17 cellular contexts compared by ENCODE assay signal in genomic region chrX:48514868-48515460, GRCh38. TPM values are rescaled to one million over a fixed set of nuclear protein-coding genes. Genes with fewer than 3 reads are reported as not detected.
DNase-seq lines count a peak whose midpoint lies in the region; ATAC-seq, FAIRE-seq and TF ChIP-seq lines count a peak whose summit lies in the region.
"Had no signal": no experiment of that assay in that cellular context is flagged by ENCODE, and none has a peak within 500 bp of the region (broad histone marks: within the 10 kb centered on the region; RNA-seq: fewer than 3 reads in every experiment).

No MANE protein-coding gene starts in this region.

- H3K27ac ChIP-seq in HepG2 (ENCODE audit: extremely low read length, insufficient read depth, low read length), result no peak overlapping the region
- H3K27ac ChIP-seq in right lobe of liver, result no peak overlapping the region
- no peak overlapping the region for H3K27ac ChIP-seq in kidney (ENCODE audit: low read depth in 2 of 2, low read length in 2 of 2)
- no peak overlapping the region for H3K27ac ChIP-seq in gastroesophageal sphincter
- H3K27ac ChIP-seq: BLaER1 had no signal

- H3K4me1 Mint-ChIP-seq in T-helper 1 cell treated with Interleukin-12 subunit alpha and Interleukin-12 subunit beta and Interleukin-4 antibody, amounts not matched to agents 30 μg/mL and 1 μg/mL, for 36 hours (ENCODE audit: low read depth), result peaks cover 18% of the 10 kb centered on the region

- no peaks in the 10 kb centered on the region for H3K27me3 ChIP-seq in HepG2 (ENCODE audit: control insufficient read depth in 1 of 2, insufficient read depth in 2 of 2, low read length in 2 of 2)
- no peaks in the 10 kb centered on the region for H3K27me3 ChIP-seq in right lobe of liver
- no peaks in the 10 kb centered on the region for H3K27me3 ChIP-seq in gastroesophageal sphincter

- POLR2A ChIA-PET in HepG2 (lab: Yijun Ruan, JAX), result no interaction called here

- DNase-seq in T-helper 1 cell (no peak), HepG2 (ENCODE audit: low spot score) (no peak), right lobe of liver (no peak), kidney (peak; percentile 7), LoVo (ENCODE audit: low spot score) (no peak), frontal cortex (ENCODE audit: low spot score in 2 of 2) (no peak)
- DNase-seq: 8988T; CD4-positive, alpha-beta memory T cell; DMS79 treated with DMSO at 0.1 percent for 48 hours; GF-D8; GOT3; H7 had no signal

- CTCF ChIA-PET in HepG2 (lab: Yijun Ruan, JAX; ENCODE audit: low intra/inter-chr PET ratio, low total read pairs), result no interaction called here

- H3K27ac Mint-ChIP-seq in T-helper 1 cell treated with Interleukin-12 subunit alpha and Interleukin-12 subunit beta and Interleukin-4 antibody, amounts not matched to agents 30 μg/mL and 1 μg/mL, for 36 hours, result peak overlapping the region; percentile 26

- no peaks in the 10 kb centered on the region for H3K79me2 ChIP-seq in HepG2 (ENCODE audit: insufficient read depth, low read length)

- FAIRE-seq in HepG2 (lab: Jason Lieb, UNC) (no peak), kidney (lab: Jason Lieb, UNC) (no peak), frontal cortex (lab: Jason Lieb, UNC) (no peak)

- no peak for TF ChIP-seq POLR2A in HepG2 (IDR thresholded peaks at IDR 0.05; ENCODE audit: insufficient read depth in 1 of 2, low read depth in 2 of 2, low read length in 2 of 2)
- TF ChIP-seq POLR2A in right lobe of liver (IDR thresholded peaks at IDR 0.05), result no peak
- no peak for TF ChIP-seq POLR2A in gastroesophageal sphincter (IDR thresholded peaks at IDR 0.05)

- H3K4me3 ChIP-seq in HepG2 (replicated peaks in 1 of 3; ENCODE audit: insufficient read depth in 1 of 3, low read depth in 2 of 3, low read length in 3 of 3) (no peak overlapping the region), right lobe of liver (no peak overlapping the region), kidney (ENCODE audit: low read length in 2 of 2) (no peak overlapping the region), gastroesophageal sphincter (no peak overlapping the region)
- H3K4me3 ChIP-seq: BLaER1 had no signal

- no peak for TF ChIP-seq EP300 in HepG2 (IDR thresholded peaks at IDR 0.05; ENCODE audit: low read depth in 2 of 2, low read length in 2 of 2)
- no peak for TF ChIP-seq EP300 in HepG2 (CRISPR knock-in tag; IDR thresholded peaks at IDR 0.05; ENCODE audit: borderline replicate concordance)
- TF ChIP-seq EP300 in gastroesophageal sphincter (IDR thresholded peaks at IDR 0.05), result no peak

- H3K9me3 ChIP-seq in HepG2 (ENCODE audit: low read length), result no peaks in the 10 kb centered on the region
- H3K9me3 ChIP-seq in right lobe of liver, result no peaks in the 10 kb centered on the region
- H3K9me3 ChIP-seq in kidney (ENCODE audit: control insufficient read depth in 1 of 2, low read length in 2 of 2), result no peaks in the 10 kb centered on the region
- no peaks in the 10 kb centered on the region for H3K9me3 ChIP-seq in gastroesophageal sphincter
- H3K9me3 ChIP-seq: BLaER1 had no signal

- H3K36me3 ChIP-seq in HepG2 (replicated peaks in 1 of 2; ENCODE audit: control insufficient read depth in 1 of 2, insufficient read depth in 2 of 2, low read length in 2 of 2) (no peaks in the 10 kb centered on the region), right lobe of liver (no peaks in the 10 kb centered on the region), kidney (ENCODE audit: control insufficient read depth in 1 of 2, insufficient read depth in 2 of 2, low read length in 2 of 2) (no peaks in the 10 kb centered on the region), gastroesophageal sphincter (peaks cover 0 to 36% of the 10 kb centered on the region in 2 donors)

- H3K4me3 Mint-ChIP-seq in T-helper 1 cell treated with Interleukin-12 subunit alpha and Interleukin-12 subunit beta and Interleukin-4 antibody, amounts not matched to agents 30 μg/mL and 1 μg/mL, for 36 hours, result no peak overlapping the region
- H3K4me3 Mint-ChIP-seq: CD14-positive monocyte; CD4-positive, alpha-beta memory T cell had no signal

- in situ Hi-C loops in HepG2 (cut with HindIII; ENCODE audit: extremely low pct_ligation_motif_present, low pct_unique_long_range_greater_than_20kb), result no loop called here

- H2AFZ ChIP-seq in HepG2 (ENCODE audit: low read length), result no peak overlapping the region

- H3K9ac ChIP-seq in HepG2 (ENCODE audit: insufficient read depth, low read depth, low read length), result no peak overlapping the region
- no peak overlapping the region for H3K9ac ChIP-seq in kidney (ENCODE audit: low read length in 2 of 2)
- H3K9ac ChIP-seq: BLaER1 had no signal

- no peak for TF ChIP-seq RAD21 in HepG2 (CRISPR knock-in tag; IDR thresholded peaks at IDR 0.05)

- intact Hi-C loops in HepG2 (cut with micrococcal nuclease; ENCODE audit: unreplicated experiment) (no loop called here), right lobe of liver (cut with DNase I) (no loop called here), kidney (cut with DNase I) (no loop called here)

- no TSS peak for BruUV-seq in HepG2 (replicated peaks; lab: Mats Ljungman, UMichigan)

- H3K9me3 Mint-ChIP-seq in T-helper 1 cell treated with Interleukin-12 subunit alpha and Interleukin-12 subunit beta and Interleukin-4 antibody, amounts not matched to agents 30 μg/mL and 1 μg/mL, for 36 hours, result no peaks in the 10 kb centered on the region
- H3K9me3 Mint-ChIP-seq: CD14-positive monocyte had no signal

- H3K4me2 ChIP-seq in HepG2 (ENCODE audit: low read depth, low read length), result no peak overlapping the region
- H3K4me2 ChIP-seq: BLaER1 had no signal

- ATAC-seq in HepG2 (peak; percentile 33; the same call in 2 of the 3 replicates), right lobe of liver (no peak), gastroesophageal sphincter (no peak)
- ATAC-seq: HCT116 had no signal

- H3K27me3 Mint-ChIP-seq in T-helper 1 cell treated with Interleukin-12 subunit alpha and Interleukin-12 subunit beta and Interleukin-4 antibody, amounts not matched to agents 30 μg/mL and 1 μg/mL, for 36 hours (ENCODE audit: low read depth), result no peaks in the 10 kb centered on the region
- H3K27me3 Mint-ChIP-seq: CD4-positive, alpha-beta memory T cell had no signal

- 69% methylated on average over 7 of the region's 9 CpGs for WGBS in HepG2 (ENCODE audit: low lambda C conversion rate)
- 74% methylated on average over 7 of the region's 9 CpGs for WGBS in right lobe of liver (ENCODE audit: insufficient coverage, low coverage, low lambda C conversion rate, missing lambda C conversion rate)
- 95 to 100% methylated on average over 6 to 8 of the region's 9 CpGs for WGBS in gastroesophageal sphincter (ENCODE audit: low coverage in 1 of 2), 2 donors

- H3K4me1 ChIP-seq in HepG2 (ENCODE audit: insufficient read depth, low read length), result no peaks in the 10 kb centered on the region
- H3K4me1 ChIP-seq in right lobe of liver, result no peaks in the 10 kb centered on the region
- no peaks in the 10 kb centered on the region for H3K4me1 ChIP-seq in kidney (ENCODE audit: control insufficient read depth in 1 of 2, insufficient read depth in 1 of 2, low read depth in 1 of 2, low read length in 2 of 2)
- H3K4me1 ChIP-seq in gastroesophageal sphincter, result peaks cover 0 to 3% (median 0%) of the 10 kb centered on the region in 3 donors

- H4K20me1 ChIP-seq in HepG2 (ENCODE audit: insufficient read depth, low read length), result no peaks in the 10 kb centered on the region
- H4K20me1 ChIP-seq: BLaER1 had no signal

- peaks cover 14% of the 10 kb centered on the region for H3K36me3 Mint-ChIP-seq in T-helper 1 cell treated with Interleukin-12 subunit alpha and Interleukin-12 subunit beta and Interleukin-4 antibody, amounts not matched to agents 30 μg/mL and 1 μg/mL, for 36 hours (ENCODE audit: low read depth)

- no peak for TF ChIP-seq CTCF in HepG2 (CRISPR knock-in tag; IDR thresholded peaks at IDR 0.05)
- TF ChIP-seq CTCF in right lobe of liver (IDR thresholded peaks at IDR 0.05), result no peak
- TF ChIP-seq CTCF in kidney (IDR thresholded peaks at IDR 0.05; ENCODE audit: borderline replicate concordance, extremely low read depth, insufficient read depth), result no peak
- TF ChIP-seq CTCF in gastroesophageal sphincter (IDR thresholded peaks at IDR 0.05), result no peak

RNA-seq across cellular contexts. Expression of gene PORCN, which starts 6.2 kb away (rescaled TPM):
- total RNA-seq in HepG2 (2016; rRNA removed; fragmentation: Illumina TruSeq; extraction: Trizol) (2.6 and 3.9 TPM in 2 replicates), right lobe of liver (1 to 10 TPM; 1.7 to 6.1 (median 1.9) TPM), kidney (8.9 TPM), gastroesophageal sphincter (10 to 100 TPM in 3 of 4 donors, 1 to 10 TPM in 1; 9.4 to 21.0 (median 13.2) TPM), frontal cortex (7.3 TPM)
- total RNA-seq in HepG2 (2016; cell fraction: cytosol; rRNA removed; fragmentation: Illumina TruSeq; extraction: Trizol; ENCODE audit: low read depth), result 2.7 and 3.7 TPM in 2 replicates
- 1.7 and 3.0 TPM in 2 replicates for total RNA-seq in HepG2 (2016; cell fraction: insoluble cytoplasmic fraction; rRNA removed; fragmentation: Illumina TruSeq; extraction: Trizol)
- 4.4 and 5.2 TPM in 2 replicates for total RNA-seq in HepG2 (2016; cell fraction: membrane; rRNA removed; fragmentation: Illumina TruSeq; extraction: Trizol)
- 1.9 and 2.5 TPM in 2 replicates for total RNA-seq in HepG2 (2016; cell fraction: nucleus; rRNA removed; fragmentation: Illumina TruSeq; extraction: Trizol)
- polyA plus RNA-seq in HepG2 (2011; rRNA removed) (5.8 and 6.0 TPM in 2 replicates), kidney (ENCODE audit: insufficient read depth, low read depth, low replicate concordance) (11.7 TPM)
- 4.1 and 6.5 TPM in 2 replicates for polyA plus RNA-seq in HepG2 (2011; cell fraction: cytosol; rRNA removed)
- 19.8 and 20.1 TPM in 2 replicates for polyA plus RNA-seq in HepG2 (2011; cell fraction: nucleus; rRNA removed)
- polyA plus RNA-seq in HepG2 (2012), result 2.3 and 3.6 TPM in 2 replicates
- polyA plus RNA-seq in HepG2 (2016; cell fraction: cytosol; fragmentation: Illumina TruSeq; extraction: Trizol; ENCODE audit: low read depth), result 3.8 and 3.9 TPM in 2 replicates
- 2.5 and 3.3 TPM in 2 replicates for polyA plus RNA-seq in HepG2 (2016; cell fraction: insoluble cytoplasmic fraction; fragmentation: Illumina TruSeq; extraction: Trizol; ENCODE audit: low read depth)
- 4.6 and 5.1 TPM in 2 replicates for polyA plus RNA-seq in HepG2 (2016; cell fraction: membrane; fragmentation: Illumina TruSeq; extraction: Trizol; ENCODE audit: low read depth)
- polyA plus RNA-seq in HepG2 (2016; cell fraction: nucleus; fragmentation: Illumina TruSeq; extraction: Trizol; ENCODE audit: insufficient read depth, low read depth), result 5.0 and 5.7 TPM in 2 replicates
- 16.7 and 23.7 TPM in 2 replicates for polyA minus RNA-seq in HepG2 (2011; rRNA and poly(A)+ RNA removed; ENCODE audit: low replicate concordance)
- polyA minus RNA-seq in HepG2 (2011; cell fraction: cytosol; rRNA and poly(A)+ RNA removed), result 1.7 and 2.0 TPM in 2 replicates
- polyA minus RNA-seq in HepG2 (2011; cell fraction: nucleus; rRNA and poly(A)+ RNA removed), result 4.2 and 5.1 TPM in 2 replicates

RNA-seq across cellular contexts. Expression of gene EBP, which starts 6.6 kb away (rescaled TPM):
- total RNA-seq in HepG2 (2016; rRNA removed; fragmentation: Illumina TruSeq; extraction: Trizol) (162 and 260 TPM in 2 replicates), right lobe of liver (100 to 1,000 TPM; 150 to 276 (median 225) TPM), kidney (33.8 TPM), gastroesophageal sphincter (10 to 100 TPM; 12.9 to 17.7 (median 14.5) TPM), frontal cortex (53.4 TPM)
- total RNA-seq in HepG2 (2016; cell fraction: cytosol; rRNA removed; fragmentation: Illumina TruSeq; extraction: Trizol; ENCODE audit: low read depth), result 147 and 171 TPM in 2 replicates
- 146 and 274 TPM in 2 replicates for total RNA-seq in HepG2 (2016; cell fraction: insoluble cytoplasmic fraction; rRNA removed; fragmentation: Illumina TruSeq; extraction: Trizol)
- total RNA-seq in HepG2 (2016; cell fraction: membrane; rRNA removed; fragmentation: Illumina TruSeq; extraction: Trizol), result 149 and 167 TPM in 2 replicates
- total RNA-seq in HepG2 (2016; cell fraction: nucleus; rRNA removed; fragmentation: Illumina TruSeq; extraction: Trizol), result 182 and 206 TPM in 2 replicates
- polyA plus RNA-seq in HepG2 (2011; rRNA removed) (106 and 162 TPM in 2 replicates), kidney (ENCODE audit: insufficient read depth, low read depth, low replicate concordance) (164 TPM)
- polyA plus RNA-seq in HepG2 (2011; cell fraction: cytosol; rRNA removed), result 168 and 176 TPM in 2 replicates
- 94.7 and 111 TPM in 2 replicates for polyA plus RNA-seq in HepG2 (2011; cell fraction: nucleus; rRNA removed)
- polyA plus RNA-seq in HepG2 (2012), result 122 and 141 TPM in 2 replicates
- polyA plus RNA-seq in HepG2 (2016; cell fraction: cytosol; fragmentation: Illumina TruSeq; extraction: Trizol; ENCODE audit: low read depth), result 138 and 157 TPM in 2 replicates
- polyA plus RNA-seq in HepG2 (2016; cell fraction: insoluble cytoplasmic fraction; fragmentation: Illumina TruSeq; extraction: Trizol; ENCODE audit: low read depth), result 129 and 142 TPM in 2 replicates
- 117 and 128 TPM in 2 replicates for polyA plus RNA-seq in HepG2 (2016; cell fraction: membrane; fragmentation: Illumina TruSeq; extraction: Trizol; ENCODE audit: low read depth)
- polyA plus RNA-seq in HepG2 (2016; cell fraction: nucleus; fragmentation: Illumina TruSeq; extraction: Trizol; ENCODE audit: insufficient read depth, low read depth), result 318 and 347 TPM in 2 replicates
- 268 and 948 TPM in 2 replicates for polyA minus RNA-seq in HepG2 (2011; rRNA and poly(A)+ RNA removed; ENCODE audit: low replicate concordance)
- 59.2 and 70.4 TPM in 2 replicates for polyA minus RNA-seq in HepG2 (2011; cell fraction: cytosol; rRNA and poly(A)+ RNA removed)
- 25.6 and 30.3 TPM in 2 replicates for polyA minus RNA-seq in HepG2 (2011; cell fraction: nucleus; rRNA and poly(A)+ RNA removed)

RNA-seq across cellular contexts. Expression of gene TBC1D25, which starts 24.6 kb away (rescaled TPM):
- 3.2 and 3.5 TPM in 2 replicates for total RNA-seq in HepG2 (2016; rRNA removed; fragmentation: Illumina TruSeq; extraction: Trizol)
- 1.0 and 1.1 TPM in 2 replicates for total RNA-seq in HepG2 (2016; cell fraction: cytosol; rRNA removed; fragmentation: Illumina TruSeq; extraction: Trizol; ENCODE audit: low read depth)
- 3.4 and 3.6 TPM in 2 replicates for total RNA-seq in HepG2 (2016; cell fraction: insoluble cytoplasmic fraction; rRNA removed; fragmentation: Illumina TruSeq; extraction: Trizol)
- total RNA-seq in HepG2 (2016; cell fraction: membrane; rRNA removed; fragmentation: Illumina TruSeq; extraction: Trizol), result 5.5 and 6.0 TPM in 2 replicates
- 2.8 and 3.4 TPM in 2 replicates for total RNA-seq in HepG2 (2016; cell fraction: nucleus; rRNA removed; fragmentation: Illumina TruSeq; extraction: Trizol)
- 4.7 and 6.0 TPM in 2 replicates for polyA plus RNA-seq in HepG2 (2011; rRNA removed)
- polyA plus RNA-seq in HepG2 (2011; cell fraction: cytosol; rRNA removed), result 4.6 TPM in 2 replicates
- polyA plus RNA-seq in HepG2 (2011; cell fraction: nucleus; rRNA removed), result 16.8 and 21.5 TPM in 2 replicates
- 4.8 and 7.9 TPM in 2 replicates for polyA plus RNA-seq in HepG2 (2012)
- 2.1 and 2.3 TPM in 2 replicates for polyA plus RNA-seq in HepG2 (2016; cell fraction: cytosol; fragmentation: Illumina TruSeq; extraction: Trizol; ENCODE audit: low read depth)
- 4.0 and 6.3 TPM in 2 replicates for polyA plus RNA-seq in HepG2 (2016; cell fraction: insoluble cytoplasmic fraction; fragmentation: Illumina TruSeq; extraction: Trizol; ENCODE audit: low read depth)
- polyA plus RNA-seq in HepG2 (2016; cell fraction: membrane; fragmentation: Illumina TruSeq; extraction: Trizol; ENCODE audit: low read depth), result 4.8 and 5.4 TPM in 2 replicates
- 11.5 and 15.0 TPM in 2 replicates for polyA plus RNA-seq in HepG2 (2016; cell fraction: nucleus; fragmentation: Illumina TruSeq; extraction: Trizol; ENCODE audit: insufficient read depth, low read depth)
- 10.9 and 19.7 TPM in 2 replicates for polyA minus RNA-seq in HepG2 (2011; rRNA and poly(A)+ RNA removed; ENCODE audit: low replicate concordance)
- 5.1 and 5.5 TPM in 2 replicates for polyA minus RNA-seq in HepG2 (2011; cell fraction: cytosol; rRNA and poly(A)+ RNA removed)
- 7.9 and 9.4 TPM in 2 replicates for polyA minus RNA-seq in HepG2 (2011; cell fraction: nucleus; rRNA and poly(A)+ RNA removed)
- 1 to 10 TPM; 4.3 to 7.5 (median 5.6) TPM for total RNA-seq in right lobe of liver
- total RNA-seq in kidney, result 16.3 TPM
- 6.0 TPM for polyA plus RNA-seq in kidney (ENCODE audit: insufficient read depth, low read depth, low replicate concordance)
- total RNA-seq in gastroesophageal sphincter, result 10 to 100 TPM in 3 of 4 donors, 1 to 10 TPM in 1; 8.4 to 16.9 (median 12.7) TPM
- 4.9 TPM for total RNA-seq in frontal cortex

RNA-seq across cellular contexts. Expression of gene FTSJ1, which starts 39.0 kb away (rescaled TPM):
- total RNA-seq in HepG2 (2016; rRNA removed; fragmentation: Illumina TruSeq; extraction: Trizol), result 37.9 and 40.1 TPM in 2 replicates
- total RNA-seq in HepG2 (2016; cell fraction: cytosol; rRNA removed; fragmentation: Illumina TruSeq; extraction: Trizol; ENCODE audit: low read depth), result 14.5 and 21.0 TPM in 2 replicates
- total RNA-seq in HepG2 (2016; cell fraction: insoluble cytoplasmic fraction; rRNA removed; fragmentation: Illumina TruSeq; extraction: Trizol), result 38.2 and 38.5 TPM in 2 replicates
- total RNA-seq in HepG2 (2016; cell fraction: membrane; rRNA removed; fragmentation: Illumina TruSeq; extraction: Trizol), result 28.7 and 33.6 TPM in 2 replicates
- 21.1 and 25.4 TPM in 2 replicates for total RNA-seq in HepG2 (2016; cell fraction: nucleus; rRNA removed; fragmentation: Illumina TruSeq; extraction: Trizol)
- 29.2 and 30.3 TPM in 2 replicates for polyA plus RNA-seq in HepG2 (2011; rRNA removed)
- polyA plus RNA-seq in HepG2 (2011; cell fraction: cytosol; rRNA removed), result 21.3 and 28.2 TPM in 2 replicates
- 49.1 and 64.2 TPM in 2 replicates for polyA plus RNA-seq in HepG2 (2011; cell fraction: nucleus; rRNA removed)
- polyA plus RNA-seq in HepG2 (2012), result 19.2 and 29.3 TPM in 2 replicates
- polyA plus RNA-seq in HepG2 (2016; cell fraction: cytosol; fragmentation: Illumina TruSeq; extraction: Trizol; ENCODE audit: low read depth), result 16.8 and 24.9 TPM in 2 replicates
- 45.2 and 50.6 TPM in 2 replicates for polyA plus RNA-seq in HepG2 (2016; cell fraction: insoluble cytoplasmic fraction; fragmentation: Illumina TruSeq; extraction: Trizol; ENCODE audit: low read depth)
- polyA plus RNA-seq in HepG2 (2016; cell fraction: membrane; fragmentation: Illumina TruSeq; extraction: Trizol; ENCODE audit: low read depth), result 26.8 and 36.1 TPM in 2 replicates
- 56.7 and 58.6 TPM in 2 replicates for polyA plus RNA-seq in HepG2 (2016; cell fraction: nucleus; fragmentation: Illumina TruSeq; extraction: Trizol; ENCODE audit: insufficient read depth, low read depth)
- 31.0 and 108 TPM in 2 replicates for polyA minus RNA-seq in HepG2 (2011; rRNA and poly(A)+ RNA removed; ENCODE audit: low replicate concordance)
- 9.3 and 14.7 TPM in 2 replicates for polyA minus RNA-seq in HepG2 (2011; cell fraction: cytosol; rRNA and poly(A)+ RNA removed)
- polyA minus RNA-seq in HepG2 (2011; cell fraction: nucleus; rRNA and poly(A)+ RNA removed), result 14.7 and 15.6 TPM in 2 replicates
- 10 to 100 TPM in 5 of 6 experiments, 1 to 10 TPM in 1; 9.9 to 30.4 (median 12.5) TPM for total RNA-seq in right lobe of liver
- 33.9 TPM for total RNA-seq in kidney
- polyA plus RNA-seq in kidney (ENCODE audit: insufficient read depth, low read depth, low replicate concordance), result 30.6 TPM
- 10 to 100 TPM; 31.1 to 43.0 (median 38.9) TPM for total RNA-seq in gastroesophageal sphincter
- 36.3 TPM for total RNA-seq in frontal cortex

RNA-seq across cellular contexts. Expression of gene SLC38A5, which starts 44.9 kb away (rescaled TPM):
- total RNA-seq in HepG2 (2016; rRNA removed; fragmentation: Illumina TruSeq; extraction: Trizol) (22.3 and 46.1 TPM in 2 replicates), right lobe of liver (1 to 10 TPM in 1 of 6 experiments, under 1 TPM in 4, not detected in 1; 0.22 to 1.4 (median 0.37) TPM), kidney (8.3 TPM), gastroesophageal sphincter (1 to 10 TPM; 4.2 to 7.9 (median 4.7) TPM), frontal cortex (25.3 TPM)
- 13.5 and 14.5 TPM in 2 replicates for total RNA-seq in HepG2 (2016; cell fraction: cytosol; rRNA removed; fragmentation: Illumina TruSeq; extraction: Trizol; ENCODE audit: low read depth)
- total RNA-seq in HepG2 (2016; cell fraction: insoluble cytoplasmic fraction; rRNA removed; fragmentation: Illumina TruSeq; extraction: Trizol), result 20.3 and 48.1 TPM in 2 replicates
- 23.8 and 29.3 TPM in 2 replicates for total RNA-seq in HepG2 (2016; cell fraction: membrane; rRNA removed; fragmentation: Illumina TruSeq; extraction: Trizol)
- 40.9 and 48.7 TPM in 2 replicates for total RNA-seq in HepG2 (2016; cell fraction: nucleus; rRNA removed; fragmentation: Illumina TruSeq; extraction: Trizol)
- polyA plus RNA-seq in HepG2 (2011; rRNA removed) (73.4 and 90.9 TPM in 2 replicates), kidney (ENCODE audit: insufficient read depth, low read depth, low replicate concordance) (2.9 TPM)
- polyA plus RNA-seq in HepG2 (2011; cell fraction: cytosol; rRNA removed), result 75.4 and 104 TPM in 2 replicates
- polyA plus RNA-seq in HepG2 (2011; cell fraction: nucleus; rRNA removed), result 312 and 314 TPM in 2 replicates
- polyA plus RNA-seq in HepG2 (2012), result 32.8 and 75.3 TPM in 2 replicates
- 16.0 and 18.8 TPM in 2 replicates for polyA plus RNA-seq in HepG2 (2016; cell fraction: cytosol; fragmentation: Illumina TruSeq; extraction: Trizol; ENCODE audit: low read depth)
- polyA plus RNA-seq in HepG2 (2016; cell fraction: insoluble cytoplasmic fraction; fragmentation: Illumina TruSeq; extraction: Trizol; ENCODE audit: low read depth), result 22.1 and 26.8 TPM in 2 replicates
- 22.3 and 26.2 TPM in 2 replicates for polyA plus RNA-seq in HepG2 (2016; cell fraction: membrane; fragmentation: Illumina TruSeq; extraction: Trizol; ENCODE audit: low read depth)
- 112 and 114 TPM in 2 replicates for polyA plus RNA-seq in HepG2 (2016; cell fraction: nucleus; fragmentation: Illumina TruSeq; extraction: Trizol; ENCODE audit: insufficient read depth, low read depth)
- polyA minus RNA-seq in HepG2 (2011; rRNA and poly(A)+ RNA removed; ENCODE audit: low replicate concordance), result 224 and 1,094 TPM in 2 replicates
- polyA minus RNA-seq in HepG2 (2011; cell fraction: cytosol; rRNA and poly(A)+ RNA removed), result 41.8 and 53.3 TPM in 2 replicates
- 19.8 and 22.1 TPM in 2 replicates for polyA minus RNA-seq in HepG2 (2011; cell fraction: nucleus; rRNA and poly(A)+ RNA removed)
